Comparison of ENCODE assay signal across 19 cellular contexts in genomic region chr7:52781250-52781649, GRCh38.
A peak's percentile ranks its signal among the peaks of the same experiment; 100 is the strongest.
DNase-seq lines count a peak whose midpoint lies in the region; ATAC-seq, FAIRE-seq and TF ChIP-seq lines count a peak whose summit lies in the region.
"Had no signal": no experiment of that assay in that cellular context is flagged by ENCODE, and none has a peak within 500 bp of the region (broad histone marks: within the 10 kb centered on the region; RNA-seq: fewer than 3 reads in every experiment).

No MANE protein-coding gene starts in this region.

- H3K4me2 ChIP-seq in OCI-LY1 (ENCODE audit: low read length) (no peak overlapping the region), neuronal stem cell (ENCODE audit: insufficient read depth, low read length, poor library complexity, severe bottlenecking) (no peak overlapping the region)
- H3K4me2 ChIP-seq: BLaER1 had no signal

- no CpG with 5 or more reads among the region's 4 CpGs for WGBS in neuronal stem cell (ENCODE audit: extremely low coverage in 2 of 2, insufficient read length in 2 of 2, insufficient replicate concordance in 1 of 2), 2 donors

- H3K4me3 ChIP-seq in OCI-LY1 (ENCODE audit: low read depth, low read length, poor library complexity, severe bottlenecking) (no peak overlapping the region), kidney (ENCODE audit: low read length in 2 of 2) (no peak overlapping the region), neuronal stem cell (ENCODE audit: low read length in 2 of 2) (no peak overlapping the region)
- H3K4me3 ChIP-seq: BLaER1, GM12878, GM23248 had no signal

- H3K23ac ChIP-seq in neuronal stem cell (ENCODE audit: low read depth, low read length, poor library complexity), result no peak overlapping the region

- FAIRE-seq in kidney (lab: Jason Lieb, UNC), result no peak
- FAIRE-seq: GM12878, GM19239, H54, HTR-8/SVneo had no signal

- TF ChIP-seq CTCF in OCI-LY1 (IDR thresholded peaks at IDR 0.05; ENCODE audit: low read length) (no peak), kidney (IDR thresholded peaks at IDR 0.05; ENCODE audit: borderline replicate concordance, extremely low read depth, insufficient read depth) (no peak), GM13977 (IDR thresholded peaks at IDR 0.05; ENCODE audit: extremely low read depth, insufficient read depth, missing control alignments) (no peak)

- H3K4me1 ChIP-seq in OCI-LY1 (ENCODE audit: insufficient read depth, low read length, severe bottlenecking) (peaks cover 41% of the 10 kb centered on the region), kidney (ENCODE audit: control insufficient read depth in 1 of 2, insufficient read depth in 1 of 2, low read depth in 1 of 2, low read length in 2 of 2) (peaks cover 0 to 3% of the 10 kb centered on the region in 2 donors), neuronal stem cell (ENCODE audit: control insufficient read depth in 2 of 2, insufficient read depth in 1 of 2, low read depth in 1 of 2, low read length in 2 of 2) (no peaks in the 10 kb centered on the region)
- H3K4me1 ChIP-seq: BLaER1 had no signal

- H3K9ac ChIP-seq in OCI-LY1 (ENCODE audit: low read length) (no peak overlapping the region), kidney (ENCODE audit: low read length in 2 of 2) (no peak overlapping the region), neuronal stem cell (ENCODE audit: low read depth, low read length, poor library complexity) (no peak overlapping the region)
- H3K9ac ChIP-seq: BLaER1, GM23248 had no signal

- no peaks in the 10 kb centered on the region for H3F3A ChIP-seq in OCI-LY1 (ENCODE audit: insufficient read depth, low read length)

- H3K27me3 ChIP-seq in OCI-LY1 (ENCODE audit: insufficient read depth, low read length), result no peaks in the 10 kb centered on the region
- no peaks in the 10 kb centered on the region for H3K27me3 ChIP-seq in neuronal stem cell (ENCODE audit: control insufficient read depth in 3 of 3, insufficient read depth in 3 of 3, low read depth in 1 of 3, low read length in 3 of 3)
- H3K27me3 ChIP-seq: BLaER1 had no signal

- H3K36me3 ChIP-seq in OCI-LY1 (ENCODE audit: insufficient read depth, low read length) (no peaks in the 10 kb centered on the region; the same call in 1 of the 2 replicates), kidney (ENCODE audit: control insufficient read depth in 1 of 2, insufficient read depth in 2 of 2, low read length in 2 of 2) (no peaks in the 10 kb centered on the region), neuronal stem cell (replicated peaks in 1 of 2; ENCODE audit: control insufficient read depth in 2 of 2, insufficient read depth in 2 of 2, low read length in 2 of 2) (no peaks in the 10 kb centered on the region)
- H3K36me3 ChIP-seq: BLaER1 had no signal

- no peak overlapping the region for H2BK12ac ChIP-seq in neuronal stem cell (ENCODE audit: low read length)

- in situ Hi-C loops in GM13977 (cut with MboI; ENCODE audit: low pct_unique_long_range_greater_than_20kb, low sequenced_read_pairs, unreplicated experiment), result no loop called here

- no peak for ATAC-seq in GM21526 (IDR thresholded peaks at IDR 0.05; ENCODE audit: low FRiP score, unreplicated experiment)
- ATAC-seq: CD8-positive, alpha-beta T cell; GM12878; HCT116 had no signal

- H2BK15ac ChIP-seq in neuronal stem cell (ENCODE audit: low read length), result no peak overlapping the region

- no peak overlapping the region for H2BK5ac ChIP-seq in neuronal stem cell (ENCODE audit: low read length)

- H4K91ac ChIP-seq in neuronal stem cell (ENCODE audit: low read depth, low read length, poor library complexity), result peak overlapping the region; percentile 39

- no peaks in the 10 kb centered on the region for H3K79me1 ChIP-seq in neuronal stem cell (ENCODE audit: low read depth, low read length)

- H3K79me2 ChIP-seq in OCI-LY1 (ENCODE audit: insufficient read depth, low read length), result no peaks in the 10 kb centered on the region

- H3K9me2 ChIP-seq in OCI-LY1 (ENCODE audit: low read depth, low read length), result no peaks in the 10 kb centered on the region

- intact Hi-C loops in kidney (cut with DNase I), result no loop called here

- peak overlapping the region; percentile 22; the same call in 1 of the 2 replicates for H2AFZ ChIP-seq in OCI-LY1 (ENCODE audit: low read length)
- H2AFZ ChIP-seq in neuronal stem cell (ENCODE audit: low read length), result no peak overlapping the region
- H2AFZ ChIP-seq: GM23248 had no signal

- DNase-seq in kidney (no peak), neuronal stem cell (ENCODE audit: low spot score) (no peak), NCI-H526 treated with DMSO at 0.1 percent for 48 hours (lab: John Stamatoyannopoulos, UW) (no peak), GM13977 (ENCODE audit: low spot score) (no peak)
- no peak for DNase-seq in central memory CD4-positive, alpha-beta T cell
- DNase-seq: 8988T; Calu3; CD8-positive, alpha-beta T cell; DMS79 treated with DMSO at 0.1 percent for 48 hours; GM23248; IMR-90 had no signal

- no peak overlapping the region for H3K18ac ChIP-seq in neuronal stem cell (ENCODE audit: low read length)

- H2BK120ac ChIP-seq in neuronal stem cell (ENCODE audit: low read depth, low read length), result no peak overlapping the region

- no peak overlapping the region for H4K8ac ChIP-seq in neuronal stem cell (ENCODE audit: low read depth, low read length)

- no peak overlapping the region for H3K14ac ChIP-seq in neuronal stem cell (ENCODE audit: low read length)

- no peak overlapping the region for H2AK5ac ChIP-seq in neuronal stem cell (ENCODE audit: low read depth, low read length)

- H3K27ac ChIP-seq in OCI-LY1 (ENCODE audit: low read depth, low read length, poor library complexity, severe bottlenecking), result no peak overlapping the region
- H3K27ac ChIP-seq in kidney (ENCODE audit: low read depth in 2 of 2, low read length in 2 of 2), result peak overlapping the region; percentile 32 to 35
- no peak overlapping the region for H3K27ac ChIP-seq in neuronal stem cell (replicated peaks; ENCODE audit: low read length)
- H3K27ac ChIP-seq: BLaER1, GM23248 had no signal

- no peak overlapping the region for H3K4ac ChIP-seq in neuronal stem cell (ENCODE audit: low read length)

- H4K20me1 ChIP-seq in OCI-LY1 (ENCODE audit: insufficient read depth, low read length), result no peaks in the 10 kb centered on the region
- H4K20me1 ChIP-seq: BLaER1 had no signal

- peaks cover 6% of the 10 kb centered on the region for H3K9me3 ChIP-seq in OCI-LY1 (ENCODE audit: low read length)
- no peaks in the 10 kb centered on the region for H3K9me3 ChIP-seq in kidney (ENCODE audit: control insufficient read depth in 1 of 2, low read length in 2 of 2)
- no peaks in the 10 kb centered on the region for H3K9me3 ChIP-seq in neuronal stem cell (replicated peaks in 1 of 2; ENCODE audit: control insufficient read depth in 2 of 2, insufficient read depth in 1 of 2, low read depth in 1 of 2, low read length in 2 of 2)
- H3K9me3 ChIP-seq: BLaER1 had no signal

Comparison
In these comparisons a context has a peak if more than half of its experiments do, and no peak if none do; other contexts are left out.
1. H3K27ac ChIP-seq: peak in kidney (2 of 2); none in OCI-LY1 (single experiment) and neuronal stem cell (single experiment).